ENCODE assay signal across 12 cellular contexts in the genomic region with DNA sequence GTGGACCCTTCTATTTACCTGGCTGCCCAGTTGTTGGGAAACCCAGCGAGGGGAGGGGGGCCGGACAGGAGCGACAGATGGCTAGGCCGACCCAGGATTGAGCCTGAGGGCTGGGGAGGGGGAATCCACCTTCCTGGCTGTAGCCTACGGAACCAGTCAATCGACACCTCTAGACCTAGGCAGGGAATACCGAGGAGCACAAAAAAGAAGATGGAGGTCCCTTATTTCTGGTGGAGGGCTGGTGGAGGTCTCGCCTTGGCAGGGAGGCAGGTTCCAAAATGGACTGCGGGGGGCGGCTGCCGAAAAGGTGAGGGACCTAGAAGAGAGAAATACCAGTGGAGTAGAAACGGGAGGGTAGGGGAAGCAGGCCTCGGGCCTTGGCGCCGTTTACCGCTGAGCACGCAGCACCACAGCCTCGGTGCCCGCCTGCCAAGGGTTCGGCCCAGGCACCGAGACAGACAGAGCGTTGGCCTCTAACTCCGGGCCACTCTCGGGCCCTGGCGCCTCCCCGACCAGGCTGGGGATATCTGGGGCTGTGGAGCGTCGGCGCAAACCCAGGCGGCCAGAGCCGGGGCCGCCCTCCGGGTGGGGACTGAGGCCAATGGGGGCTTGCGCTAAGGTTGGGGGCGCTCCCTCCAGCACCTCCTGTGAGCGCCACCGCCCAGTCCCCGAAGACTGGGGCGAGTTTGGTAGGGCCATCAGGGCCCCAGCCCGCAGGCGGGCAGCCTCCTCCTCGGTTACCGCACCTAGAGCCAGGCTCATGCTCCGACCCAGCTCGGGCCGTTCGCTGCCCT. TPM values are rescaled to one million over a fixed set of nuclear protein-coding genes. Genes with fewer than 3 reads are reported as not detected.
DNase-seq lines count a peak whose midpoint lies in the region; ATAC-seq, FAIRE-seq and TF ChIP-seq lines count a peak whose summit lies in the region.
"Had no signal": no experiment of that assay in that cellular context is flagged by ENCODE, and none has a peak within 500 bp of the region (broad histone marks: within the 10 kb centered on the region; RNA-seq: fewer than 3 reads in every experiment).

No MANE protein-coding gene starts in this region.

- peak overlapping the region in 7 of 8 donors; percentile 47 to 78 (median 67) for H3K4me3 Mint-ChIP-seq in naive B cell

- intact Hi-C loops in left ventricle myocardium inferior (cut with micrococcal nuclease) (loop anchor here (10.0 kb wide), 1 partner anchor 144 kb away; no protein-coding TSS in a partner anchor), Right ventricle myocardium superior (cut with DNase I) (no loop called here), GM12878 (cut with micrococcal nuclease; ENCODE audit: unreplicated experiment) (no loop called here), upper lobe of right lung (cut with DNase I) (no loop called here)

- DNase-seq in left ventricle myocardium inferior (no peak), Right ventricle myocardium superior (no peak), GM12878 (ENCODE audit: low read depth, low spot score) (no peak), naive B cell (no peak), HK-2 (ENCODE audit: unreplicated experiment) (no peak), upper lobe of right lung (no peak)
- DNase-seq: activated CD8-positive, alpha-beta memory T cell treated with anti-CD3 and anti-CD28 coated beads for 24 hours had no signal

- H3K4me2 ChIP-seq in GM12878 (ENCODE audit: control insufficient read depth, insufficient read depth), result peak overlapping the region; percentile 90; the same call in 1 of the 2 replicates

- SMC1A ChIA-PET in GM12878 (lab: Charles Lee; ENCODE audit: uncharacterized antibody, unreplicated experiment), result interaction anchor here (4.2 to 4.8 kb wide), 3 partner anchors 30 to 63 kb away, joined by 26 to 83 read pairs (median 58); partner anchors contain the start of gene PLCB2

- TF ChIP-seq RAD21 in GM12878 (IDR thresholded peaks at IDR 0.05; ENCODE audit: insufficient read depth, low read depth, low read length), result no peak

- in situ Hi-C loops in GM12878 (cut with MboI), result no loop called here

- no peaks in the 10 kb centered on the region for H3K36me3 ChIP-seq in left ventricle myocardium inferior
- H3K36me3 ChIP-seq in GM12878 (ENCODE audit: control insufficient read depth in 2 of 2, insufficient read depth in 2 of 2, low read length in 1 of 2), result no peaks in the 10 kb centered on the region
- H3K36me3 ChIP-seq in urinary bladder (ENCODE audit: insufficient read depth), result no peaks in the 10 kb centered on the region
- no peaks in the 10 kb centered on the region for H3K36me3 ChIP-seq in upper lobe of right lung

- H3K4me3 ChIP-seq in left ventricle myocardium inferior (peak overlapping the region; percentile 68), GM12878 (no peak overlapping the region), urinary bladder (ENCODE audit: low read depth, low read length) (peak overlapping the region; percentile 42), upper lobe of right lung (no peak overlapping the region)

- H3K4me1 Mint-ChIP-seq in naive B cell, result peaks cover 19 to 24% (median 23%) of the 10 kb centered on the region in 3 donors

- ATAC-seq in Right ventricle myocardium superior (ENCODE audit: poor library complexity), result no peak
- ATAC-seq in GM12878, result no peak
- ATAC-seq in naive B cell (ENCODE audit: low read depth in 2 of 2), result no peak
- ATAC-seq in GM18517 (IDR thresholded peaks at IDR 0.05; ENCODE audit: unreplicated experiment), result no peak
- ATAC-seq in upper lobe of right lung, result no peak

- FAIRE-seq in GM12878 (lab: Jason Lieb, UNC), result no peak
- FAIRE-seq: keratinocyte had no signal

- H3K4me1 ChIP-seq in left ventricle myocardium inferior (peaks cover 59% of the 10 kb centered on the region), GM12878 (ENCODE audit: control insufficient read depth, insufficient read depth, low read length) (peaks cover 11% of the 10 kb centered on the region), urinary bladder (ENCODE audit: insufficient read depth) (peaks cover 1% of the 10 kb centered on the region), upper lobe of right lung (peaks cover 39% of the 10 kb centered on the region)

- RAD21 ChIA-PET in GM12878 (lab: Charles Lee; ENCODE audit: unreplicated experiment), result interaction anchor here (5.3 to 5.7 kb wide), 2 partner anchors 28 to 57 kb away, joined by 87 to 93 read pairs; partner anchors contain the start of genes CCDC9B and PLCB2

- no peaks in the 10 kb centered on the region for H3K79me2 ChIP-seq in GM12878 (ENCODE audit: control insufficient read depth, insufficient read depth, low read length)

- H4K20me1 ChIP-seq in GM12878 (ENCODE audit: control insufficient read depth, insufficient read depth), result no peaks in the 10 kb centered on the region; the same call in 1 of the 2 replicates

- H3K9ac ChIP-seq in GM12878 (ENCODE audit: control insufficient read depth, insufficient read depth, low read length), result no peak overlapping the region

- H3K27me3 ChIP-seq in left ventricle myocardium inferior (ENCODE audit: low read depth) (peaks cover 81% of the 10 kb centered on the region), GM12878 (replicated peaks in 1 of 2; ENCODE audit: control insufficient read depth in 2 of 2, insufficient read depth in 2 of 2, low read length in 1 of 2) (peaks cover 4 to 17% of the 10 kb centered on the region in 2 experiments), upper lobe of right lung (peaks cover 53% of the 10 kb centered on the region)

- no peak for TF ChIP-seq EP300 in GM12878 (IDR thresholded peaks at IDR 0.05; ENCODE audit: borderline replicate concordance in 1 of 2, control insufficient read depth in 1 of 2, low read depth in 2 of 2, low read length in 2 of 2)

- H3K27ac Mint-ChIP-seq in naive B cell, result no peak overlapping the region

- TF ChIP-seq CTCF in left ventricle myocardium inferior (IDR thresholded peaks at IDR 0.05; ENCODE audit: borderline replicate concordance), result no peak
- TF ChIP-seq CTCF in GM12878 (IDR thresholded peaks at IDR 0.05 in 2 of 3, conservative IDR thresholded peaks at IDR 0.05 in 1 of 3; ENCODE audit: control insufficient read depth in 2 of 3, extremely low read depth in 1 of 3, insufficient read depth in 1 of 3, low read depth in 3 of 3, low read length in 3 of 3), result no peak
- no peak for TF ChIP-seq CTCF in upper lobe of right lung (IDR thresholded peaks at IDR 0.05)

- CTCF ChIA-PET in GM12878 (lab: Yijun Ruan, JAX), result interaction anchor here (0.8 to 11.7 kb wide), 10 partner anchors 8 to 142 kb away, joined by 3 to 296 read pairs (median 12); partner anchors contain the start of genes CCDC9B and PLCB2

- no peaks in the 10 kb centered on the region for H3K36me3 Mint-ChIP-seq in naive B cell

- POLR2A ChIA-PET in GM12878 (lab: Charles Lee), result no interaction called here

- TF ChIP-seq POLR2A in GM12878 (IDR thresholded peaks at IDR 0.05; ENCODE audit: low read depth, low read length), result no peak

- no peaks in the 10 kb centered on the region for H3K9me3 Mint-ChIP-seq in naive B cell

- H3K9me3 ChIP-seq in left ventricle myocardium inferior (replicated peaks), result no peaks in the 10 kb centered on the region
- H3K9me3 ChIP-seq in GM12878 (replicated peaks; ENCODE audit: control insufficient read depth, insufficient read depth, low read length), result no peaks in the 10 kb centered on the region; the same call in 2 of the 3 replicates
- no peaks in the 10 kb centered on the region for H3K9me3 ChIP-seq in upper lobe of right lung

- H3K27ac ChIP-seq in left ventricle myocardium inferior (replicated peaks) (no peak overlapping the region), GM12878 (ENCODE audit: control insufficient read depth, insufficient read depth) (no peak overlapping the region), urinary bladder (ENCODE audit: low read depth) (no peak overlapping the region), upper lobe of right lung (no peak overlapping the region)

- no TSS peak for BruUV-seq in GM12878 (replicated peaks; lab: Mats Ljungman, UMichigan)

- H3K27me3 Mint-ChIP-seq in naive B cell, result peaks cover 14 to 46% (median 44%) of the 10 kb centered on the region in 3 donors

- 67% methylated on average over 44 of the region's 47 CpGs for WGBS in GM12878 (ENCODE audit: insufficient coverage, insufficient replicate concordance, low lambda C conversion rate, missing lambda C conversion rate)
- WGBS in urinary bladder, result 46% methylated on average over 47 of the region's 47 CpGs

- H2AFZ ChIP-seq in GM12878 (ENCODE audit: control insufficient read depth, low read depth, low read length), result no peak overlapping the region

RNA-seq across cellular contexts. Expression of gene ANKRD63, which starts 1.6 kb away (rescaled TPM):
- not detected for total RNA-seq in left ventricle myocardium inferior
- total RNA-seq in Right ventricle myocardium superior, result 0.65 TPM
- total RNA-seq in GM12878 (2013; cell fraction: nucleolus; rRNA removed), result not detected in 2 replicates
- not detected in 2 replicates for total RNA-seq in GM12878 (2014; rRNA removed)
- not detected in 2 replicates for total RNA-seq in GM12878 (2014; rRNA removed; fragmentation: Illumina TruSeq; extraction: Trizol)
- total RNA-seq in GM12878 (2021), result not detected in 2 replicates
- polyA plus RNA-seq in GM12878 (2011; ENCODE audit: low read depth), result not detected
- polyA plus RNA-seq in GM12878 (2011; rRNA removed), result not detected in 2 replicates
- polyA plus RNA-seq in GM12878 (2011; cell fraction: cytosol; rRNA removed), result not detected in 2 replicates
- not detected in 2 replicates for polyA plus RNA-seq in GM12878 (2011; cell fraction: nucleus; rRNA removed)
- polyA plus RNA-seq in GM12878 (2012), result not detected in 2 replicates
- not detected in 2 replicates for polyA plus RNA-seq in GM12878 (2014; fragmentation: Illumina TruSeq; extraction: Trizol)
- polyA plus RNA-seq in GM12878 (2014; fragmentation: Nextera tagmentation; extraction: Ambion mirVana), result not detected
- not detected in 2 replicates for polyA plus RNA-seq in GM12878 (2014; rRNA removed)
- polyA plus RNA-seq in GM12878 (2016; fragmentation: Nextera tagmentation; extraction: Ambion mirVana), result not detected
- polyA minus RNA-seq in GM12878 (2011; rRNA and poly(A)+ RNA removed), result not detected in 2 replicates
- polyA minus RNA-seq in GM12878 (2011; cell fraction: cytosol; rRNA and poly(A)+ RNA removed), result not detected in 2 replicates
- not detected in 2 replicates for polyA minus RNA-seq in GM12878 (2011; cell fraction: nucleus; rRNA and poly(A)+ RNA removed)
- under 1 TPM in 1 of 6 donors, not detected in 5; 0.29 TPM for polyA plus RNA-seq in naive B cell (ENCODE audit: low read depth in 6 of 6)
- total RNA-seq in urinary bladder, result not detected
- polyA plus RNA-seq in urinary bladder, result not detected
- total RNA-seq in upper lobe of right lung, result not detected
- total RNA-seq: LHCN-M2, NCI-H460 had no signal
- polyA plus RNA-seq: keratinocyte had no signal

RNA-seq across cellular contexts. Expression of gene PLCB2, which starts 26.5 kb away (rescaled TPM):
- total RNA-seq in left ventricle myocardium inferior (8.5 TPM), Right ventricle myocardium superior (7.7 TPM), GM12878 (2014; rRNA removed) (18.5 and 25.2 TPM in 2 replicates), GM12878 (2014; rRNA removed; fragmentation: Illumina TruSeq; extraction: Trizol) (13.2 and 13.9 TPM in 2 replicates), GM12878 (2021) (33.8 and 39.4 TPM in 2 replicates), urinary bladder (3.9 TPM), upper lobe of right lung (61.2 TPM)
- 14.1 and 15.6 TPM in 2 replicates for total RNA-seq in GM12878 (2013; cell fraction: nucleolus; rRNA removed)
- polyA plus RNA-seq in GM12878 (2011; ENCODE audit: low read depth), result 8.1 TPM
- polyA plus RNA-seq in GM12878 (2011; rRNA removed) (0.88 and 1.2 TPM in 2 replicates), GM12878 (2014; fragmentation: Illumina TruSeq; extraction: Trizol) (17.4 and 24.7 TPM in 2 replicates), GM12878 (2014; fragmentation: Nextera tagmentation; extraction: Ambion mirVana) (1 to 10 TPM; 1.3 to 2.4 TPM), GM12878 (2014; rRNA removed) (32.6 and 34.4 TPM in 2 replicates), GM12878 (2016; fragmentation: Nextera tagmentation; extraction: Ambion mirVana) (1 to 10 TPM; 6.9 to 7.4 TPM), naive B cell (ENCODE audit: low read depth in 6 of 6) (10 to 100 TPM; 11.4 to 22.6 (median 15.9) TPM), urinary bladder (9.8 TPM)
- 1.5 and 2.6 TPM in 2 replicates for polyA plus RNA-seq in GM12878 (2011; cell fraction: cytosol; rRNA removed)
- 10.9 and 16.6 TPM in 2 replicates for polyA plus RNA-seq in GM12878 (2011; cell fraction: nucleus; rRNA removed)
- 17.2 and 21.1 TPM in 2 replicates for polyA plus RNA-seq in GM12878 (2012)
- 0.95 and 2.7 TPM in 2 replicates for polyA minus RNA-seq in GM12878 (2011; rRNA and poly(A)+ RNA removed)
- polyA minus RNA-seq in GM12878 (2011; cell fraction: cytosol; rRNA and poly(A)+ RNA removed), result 0.67 and 3.2 TPM in 2 replicates
- 2.4 and 3.3 TPM in 2 replicates for polyA minus RNA-seq in GM12878 (2011; cell fraction: nucleus; rRNA and poly(A)+ RNA removed)

RNA-seq across cellular contexts. Expression of gene INAFM2, which starts 42.2 kb away (rescaled TPM):
- total RNA-seq in left ventricle myocardium inferior (52.7 TPM), Right ventricle myocardium superior (56.2 TPM), GM12878 (2014; rRNA removed) (3.8 and 5.0 TPM in 2 replicates), GM12878 (2014; rRNA removed; fragmentation: Illumina TruSeq; extraction: Trizol) (3.9 and 5.2 TPM in 2 replicates), GM12878 (2021) (5.2 and 8.1 TPM in 2 replicates), urinary bladder (11.3 TPM), upper lobe of right lung (39.5 TPM)
- 2.6 and 3.5 TPM in 2 replicates for total RNA-seq in GM12878 (2013; cell fraction: nucleolus; rRNA removed)
- polyA plus RNA-seq in GM12878 (2011; ENCODE audit: low read depth), result 2.1 TPM
- polyA plus RNA-seq in GM12878 (2011; rRNA removed) (4.0 and 4.2 TPM in 2 replicates), GM12878 (2014; fragmentation: Illumina TruSeq; extraction: Trizol) (3.9 and 5.9 TPM in 2 replicates), GM12878 (2014; fragmentation: Nextera tagmentation; extraction: Ambion mirVana) (1 to 10 TPM; 2.0 to 2.4 TPM), GM12878 (2014; rRNA removed) (3.0 and 4.2 TPM in 2 replicates), GM12878 (2016; fragmentation: Nextera tagmentation; extraction: Ambion mirVana) (1 to 10 TPM in 1 of 2 experiments, under 1 TPM in 1; 0.75 to 1.2 TPM), naive B cell (ENCODE audit: low read depth in 6 of 6) (1 to 10 TPM in 4 of 6 donors, under 1 TPM in 2; 0.32 to 3.4 (median 1.4) TPM), urinary bladder (24.5 TPM)
- 1.9 and 2.6 TPM in 2 replicates for polyA plus RNA-seq in GM12878 (2011; cell fraction: cytosol; rRNA removed)
- 2.5 and 3.4 TPM in 2 replicates for polyA plus RNA-seq in GM12878 (2011; cell fraction: nucleus; rRNA removed)
- polyA plus RNA-seq in GM12878 (2012), result 3.1 and 3.9 TPM in 2 replicates
- polyA minus RNA-seq in GM12878 (2011; rRNA and poly(A)+ RNA removed), result 1.3 and 1.9 TPM in 2 replicates
- 0.62 and 0.80 TPM in 2 replicates for polyA minus RNA-seq in GM12878 (2011; cell fraction: cytosol; rRNA and poly(A)+ RNA removed)
- 1.2 and 1.5 TPM in 2 replicates for polyA minus RNA-seq in GM12878 (2011; cell fraction: nucleus; rRNA and poly(A)+ RNA removed)

RNA-seq across cellular contexts. Expression of gene PAK6, which starts 42.4 kb away (rescaled TPM):
- total RNA-seq in left ventricle myocardium inferior, result 8.2 TPM
- 9.7 TPM for total RNA-seq in Right ventricle myocardium superior
- total RNA-seq in GM12878 (2013; cell fraction: nucleolus; rRNA removed), result 2.2 and 2.5 TPM in 2 replicates
- 0.40 and 1.2 TPM in 2 replicates for total RNA-seq in GM12878 (2014; rRNA removed)
- 0.14 and 0.36 TPM in 2 replicates for total RNA-seq in GM12878 (2014; rRNA removed; fragmentation: Illumina TruSeq; extraction: Trizol)
- 0.59 and 0.77 TPM in 2 replicates for total RNA-seq in GM12878 (2021)
- polyA plus RNA-seq in GM12878 (2011; ENCODE audit: low read depth), result 0.14 TPM
- 0.03 and 0.07 TPM in 2 replicates for polyA plus RNA-seq in GM12878 (2011; rRNA removed)
- polyA plus RNA-seq in GM12878 (2011; cell fraction: cytosol; rRNA removed), result 0.28 and 0.38 TPM in 2 replicates
- polyA plus RNA-seq in GM12878 (2011; cell fraction: nucleus; rRNA removed), result 0.15 and 0.51 TPM in 2 replicates
- polyA plus RNA-seq in GM12878 (2012), result 0.27 and 0.30 TPM in 2 replicates
- 0.16 and 0.25 TPM in 2 replicates for polyA plus RNA-seq in GM12878 (2014; fragmentation: Illumina TruSeq; extraction: Trizol)
- under 1 TPM in 1 of 2 experiments, not detected in 1; 0.07 TPM for polyA plus RNA-seq in GM12878 (2014; fragmentation: Nextera tagmentation; extraction: Ambion mirVana)
- polyA plus RNA-seq in GM12878 (2014; rRNA removed), result 0.92 and 1.3 TPM in 2 replicates
- polyA plus RNA-seq in GM12878 (2016; fragmentation: Nextera tagmentation; extraction: Ambion mirVana), result under 1 TPM in 1 of 2 experiments, not detected in 1; 0.27 TPM
- 0.26 and 0.37 TPM in 2 replicates for polyA minus RNA-seq in GM12878 (2011; rRNA and poly(A)+ RNA removed)
- polyA minus RNA-seq in GM12878 (2011; cell fraction: cytosol; rRNA and poly(A)+ RNA removed), result not detected in 2 replicates
- 0.73 and 1.3 TPM in 2 replicates for polyA minus RNA-seq in GM12878 (2011; cell fraction: nucleus; rRNA and poly(A)+ RNA removed)
- polyA plus RNA-seq in naive B cell (ENCODE audit: low read depth in 6 of 6), result not detected
- 2.0 TPM for total RNA-seq in urinary bladder
- 2.0 TPM for polyA plus RNA-seq in urinary bladder
- total RNA-seq in upper lobe of right lung, result 5.7 TPM
- total RNA-seq: NCI-H460 had no signal

RNA-seq across cellular contexts. Expression of gene CCDC9B, which starts 59.5 kb away (rescaled TPM):
- 155 TPM for total RNA-seq in left ventricle myocardium inferior
- 155 TPM for total RNA-seq in Right ventricle myocardium superior
- total RNA-seq in GM12878 (2013; cell fraction: nucleolus; rRNA removed), result not detected in 2 replicates
- not detected in 2 replicates for total RNA-seq in GM12878 (2014; rRNA removed)
- total RNA-seq in GM12878 (2014; rRNA removed; fragmentation: Illumina TruSeq; extraction: Trizol), result 0.04 and 0.05 TPM in 2 replicates
- total RNA-seq in GM12878 (2021), result 0.08 and 0.19 TPM in 2 replicates
- polyA plus RNA-seq in GM12878 (2011; ENCODE audit: low read depth), result not detected
- not detected in 2 replicates for polyA plus RNA-seq in GM12878 (2011; rRNA removed)
- not detected in 2 replicates for polyA plus RNA-seq in GM12878 (2011; cell fraction: cytosol; rRNA removed)
- 0.01 TPM in 1 of 2 replicates, not detected in the other for polyA plus RNA-seq in GM12878 (2011; cell fraction: nucleus; rRNA removed)
- polyA plus RNA-seq in GM12878 (2012), result 0.06 and 0.07 TPM in 2 replicates
- 0.01 and 0.11 TPM in 2 replicates for polyA plus RNA-seq in GM12878 (2014; fragmentation: Illumina TruSeq; extraction: Trizol)
- polyA plus RNA-seq in GM12878 (2014; fragmentation: Nextera tagmentation; extraction: Ambion mirVana), result under 1 TPM in 1 of 2 experiments, not detected in 1; 0.02 TPM
- polyA plus RNA-seq in GM12878 (2014; rRNA removed), result 0.05 TPM in 1 of 2 replicates, not detected in the other
- not detected for polyA plus RNA-seq in GM12878 (2016; fragmentation: Nextera tagmentation; extraction: Ambion mirVana)
- polyA minus RNA-seq in GM12878 (2011; rRNA and poly(A)+ RNA removed), result not detected in 2 replicates
- not detected in 2 replicates for polyA minus RNA-seq in GM12878 (2011; cell fraction: cytosol; rRNA and poly(A)+ RNA removed)
- not detected in 2 replicates for polyA minus RNA-seq in GM12878 (2011; cell fraction: nucleus; rRNA and poly(A)+ RNA removed)
- polyA plus RNA-seq in naive B cell (ENCODE audit: low read depth in 6 of 6), result under 1 TPM in 2 of 6 donors, not detected in 4; 0.25 to 0.40 TPM
- total RNA-seq in urinary bladder, result 10.0 TPM
- 42.2 TPM for polyA plus RNA-seq in urinary bladder
- 72.5 TPM for total RNA-seq in upper lobe of right lung

Comparison
In these comparisons a context has a peak if more than half of its experiments do, and no peak if none do; other contexts are left out.
1. H3K4me3 ChIP-seq: peak in left ventricle myocardium inferior (single experiment) and urinary bladder (single experiment); none in GM12878 (single experiment) and upper lobe of right lung (single experiment).